Comparison of ENCODE assay signal across 8 cellular contexts in the genomic region with DNA sequence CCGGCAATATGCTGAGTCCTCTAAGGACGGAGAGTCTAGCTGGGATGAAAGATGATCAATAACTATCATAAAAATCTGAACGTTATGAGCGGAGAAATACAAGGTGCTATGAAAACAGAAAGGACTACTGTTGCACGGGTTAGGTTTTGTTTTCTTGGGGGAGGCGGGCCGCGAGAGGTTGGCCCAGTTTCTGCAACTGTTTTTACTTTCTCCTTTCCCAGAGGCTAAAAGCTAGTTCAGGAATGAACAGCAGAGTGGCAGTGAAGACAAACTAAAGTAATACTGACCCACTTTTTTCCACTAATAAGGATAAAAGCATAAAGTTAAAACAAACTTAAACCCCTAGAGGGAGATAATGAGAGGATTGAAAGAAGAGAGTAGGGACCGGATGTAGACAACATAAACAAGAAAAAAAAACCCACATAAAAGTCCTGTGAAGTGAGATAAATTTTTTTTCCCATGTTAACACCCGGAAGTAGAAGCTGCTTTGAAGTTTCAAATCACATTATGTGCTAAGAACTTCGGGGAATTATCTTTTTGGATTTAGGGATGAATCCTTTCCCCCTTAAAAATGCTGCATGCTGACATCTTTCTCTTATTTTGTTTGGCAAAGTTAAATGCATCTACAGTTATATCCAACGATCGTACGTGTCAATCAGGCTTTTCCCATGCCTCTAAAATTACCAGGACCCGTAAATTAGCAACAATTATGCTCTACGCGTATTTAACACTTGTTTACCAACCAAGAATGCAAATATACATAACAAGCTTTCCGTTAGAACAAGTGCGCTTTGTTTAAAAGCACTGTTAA. TPM values are rescaled to one million over a fixed set of nuclear protein-coding genes. Genes with fewer than 3 reads are reported as not detected.
DNase-seq lines count a peak whose midpoint lies in the region; ATAC-seq and TF ChIP-seq lines count a peak whose summit lies in the region.

No MANE protein-coding gene starts in this region.

- peak; percentile 29 for ATAC-seq in HG03175 (IDR thresholded peaks at IDR 0.05; ENCODE audit: unreplicated experiment)
- ATAC-seq in activated T-cell treated with anti-CD3 and anti-CD28 coated beads, Interleukin-2, amount 50 U/mL, for 72 hours (replicated peaks in 1 of 2), result peak; percentile 21 to 30

- peaks cover 0 to 3% of the 10 kb centered on the region in 2 donors for H3K36me3 Mint-ChIP-seq in activated T-cell treated with anti-CD3 and anti-CD28 coated beads, Interleukin-2, amount 50 U/mL, for 72 hours (ENCODE audit: insufficient read depth in 2 of 2)
- no peaks in the 10 kb centered on the region for H3K36me3 Mint-ChIP-seq in neural crest cell (ENCODE audit: low read depth)

- DNase-seq in AG09309 (ENCODE audit: low read depth), result no peak
- DNase-seq in GM13977 (ENCODE audit: low spot score), result peak; percentile 76
- DNase-seq in NCI-H82 treated with DMSO at 0.1 percent for 48 hours (lab: John Stamatoyannopoulos, UW; ENCODE audit: unreplicated experiment), result peak; percentile 32
- peak; percentile 42 to 51 for DNase-seq in activated T-cell treated with anti-CD3 and anti-CD28 coated beads, Interleukin-2, amount 50 U/mL, for 72 hours
- peak; percentile 92 for DNase-seq in fibroblast of pulmonary artery (ENCODE audit: low read depth)
- no peak for DNase-seq in neural crest cell (ENCODE audit: low read depth, low spot score)
- DNase-seq in occipital lobe (lab: John Stamatoyannopoulos, UW), result no peak

- peak overlapping the region; percentile 91 to 96 for H3K4me3 Mint-ChIP-seq in activated T-cell treated with anti-CD3 and anti-CD28 coated beads, Interleukin-2, amount 50 U/mL, for 72 hours
- H3K4me3 Mint-ChIP-seq in neural crest cell, result peak overlapping the region; percentile 88

- H3K27ac Mint-ChIP-seq in activated T-cell treated with anti-CD3 and anti-CD28 coated beads, Interleukin-2, amount 50 U/mL, for 72 hours, result peak overlapping the region; percentile 96
- peak overlapping the region; percentile 23 for H3K27ac Mint-ChIP-seq in neural crest cell (ENCODE audit: unreplicated experiment)

- H3K27me3 Mint-ChIP-seq in activated T-cell treated with anti-CD3 and anti-CD28 coated beads, Interleukin-2, amount 50 U/mL, for 72 hours (ENCODE audit: low read depth), result no peaks in the 10 kb centered on the region
- no peaks in the 10 kb centered on the region for H3K27me3 Mint-ChIP-seq in neural crest cell (ENCODE audit: low read depth)

- in situ Hi-C loops in GM13977 (cut with MboI; ENCODE audit: low pct_unique_long_range_greater_than_20kb, low sequenced_read_pairs, unreplicated experiment), result no loop called here

- H3K4me1 Mint-ChIP-seq in activated T-cell treated with anti-CD3 and anti-CD28 coated beads, Interleukin-2, amount 50 U/mL, for 72 hours (ENCODE audit: low read depth), result peaks cover 35% of the 10 kb centered on the region
- peaks cover 36% of the 10 kb centered on the region for H3K4me1 Mint-ChIP-seq in neural crest cell

- peak; percentile 36 for TF ChIP-seq CTCF in AG09309 (IDR thresholded peaks at IDR 0.05; ENCODE audit: control insufficient read depth, insufficient read depth, low read depth, low read length, missing control alignments)
- TF ChIP-seq CTCF in GM13977 (IDR thresholded peaks at IDR 0.05; ENCODE audit: extremely low read depth, insufficient read depth, missing control alignments), result peak; percentile 39
- peak; percentile 46 for TF ChIP-seq CTCF in fibroblast of pulmonary artery (IDR thresholded peaks at IDR 0.05; ENCODE audit: low read length, missing control alignments)
- peak; percentile 62 for TF ChIP-seq CTCF in neural crest cell (conservative IDR thresholded peaks at IDR 0.05)

- H3K9me3 Mint-ChIP-seq in activated T-cell treated with anti-CD3 and anti-CD28 coated beads, Interleukin-2, amount 50 U/mL, for 72 hours, result no peaks in the 10 kb centered on the region
- no peaks in the 10 kb centered on the region for H3K9me3 Mint-ChIP-seq in neural crest cell

- H3K4me3 ChIP-seq in AG09309 (ENCODE audit: control insufficient read depth, low read depth, low read length) (peak overlapping the region; percentile 80), fibroblast of pulmonary artery (replicated peaks; ENCODE audit: low read depth, low read length) (peak overlapping the region; percentile 73)

RNA-seq across cellular contexts. Expression of a gene that starts 1.0 kb away (rescaled TPM):
- 10 to 100 TPM; 54.4 to 61.9 TPM for total RNA-seq in activated T-cell treated with anti-CD3 and anti-CD28 coated beads, Interleukin-2, amount 50 U/mL, for 72 hours
- total RNA-seq in neural crest cell (32.8 and 33.4 TPM in 2 replicates), occipital lobe (107 TPM)

Comparison
In these comparisons a context has a peak if more than half of its experiments do, and no peak if none do; other contexts are left out.
1. DNase-seq: peak in GM13977 (single experiment), NCI-H82 treated with DMSO at 0.1 percent for 48 hours (single experiment), activated T-cell treated with anti-CD3 and anti-CD28 coated beads, Interleukin-2, amount 50 U/mL, for 72 hours (2 of 2) and fibroblast of pulmonary artery (single experiment); none in AG09309 (single experiment), neural crest cell (single experiment) and occipital lobe (single experiment).
2. Peak in every context shown above with its lines, with median percentiles within 50 percentile points of each other: CTCF ChIP-seq.